6 cellular contexts compared by ENCODE assay signal in genomic region chr17:7221281-7222092, GRCh38.
DNase-seq lines count a peak whose midpoint lies in the region; ATAC-seq and TF ChIP-seq lines count a peak whose summit lies in the region.

No MANE protein-coding gene starts in this region.

- DNase-seq in brain microvascular endothelial cell (no peak), nephron progenitor cell (no peak), kidney glomerular epithelial cell (lab: John Stamatoyannopoulos, UW) (no peak)

- no peak for ATAC-seq in HG02981 (IDR thresholded peaks at IDR 0.05; ENCODE audit: unreplicated experiment)
- no peak for ATAC-seq in HG02642 (IDR thresholded peaks at IDR 0.05; ENCODE audit: poor library complexity, unreplicated experiment)

- peaks cover 51% of the 10 kb centered on the region for H3K4me1 Mint-ChIP-seq in nephron progenitor cell

- peaks cover 3% of the 10 kb centered on the region; the same call in 1 of the 2 replicates for H3K4me1 ChIP-seq in HEK293 (ENCODE audit: control insufficient read depth, insufficient read depth, low read length)

- H3K36me3 ChIP-seq in HEK293 (ENCODE audit: control insufficient read depth in 2 of 2, insufficient read depth in 1 of 2, low read length in 2 of 2), result peaks cover 20 to 55% of the 10 kb centered on the region in 2 experiments; a peak in 2 of 3 replicates
- peaks cover 44% of the 10 kb centered on the region for H3K36me3 ChIP-seq in brain microvascular endothelial cell (replicated peaks)

- TF ChIP-seq CTCF in HEK293 (tag by site-specific recombination; IDR thresholded peaks at IDR 0.05), result no peak
- TF ChIP-seq CTCF in brain microvascular endothelial cell (IDR thresholded peaks at IDR 0.05; ENCODE audit: low read depth, low read length, missing control alignments), result no peak
- no peak for TF ChIP-seq CTCF in nephron progenitor cell (IDR thresholded peaks at IDR 0.05)

- H3K4me3 ChIP-seq in HEK293 (ENCODE audit: low read depth, low read length), result no peak overlapping the region
- peak overlapping the region; percentile 78 for H3K4me3 ChIP-seq in brain microvascular endothelial cell (ENCODE audit: low read depth, low read length)

- POLR2A ChIA-PET in HEK293 (lab: Yijun Ruan, JAX), result interaction anchor here (0.5 to 9.8 kb wide), 19 partner anchors 7 to 936 kb away, joined by 3 to 284 read pairs (median 6); partner anchors contain the start of genes CTDNEP1, DVL2, ELP5 and GABARAP

- in situ Hi-C loops in brain microvascular endothelial cell (cut with HindIII; ENCODE audit: low pct_ligation_motif_present, low sequenced_read_pairs), result no loop called here

- H3K9me3 Mint-ChIP-seq in nephron progenitor cell, result no peaks in the 10 kb centered on the region

- no peaks in the 10 kb centered on the region for H3K9me3 ChIP-seq in HEK293 (ENCODE audit: control insufficient read depth, insufficient read depth, low read depth, low read length)

- no peaks in the 10 kb centered on the region for H3K27me3 Mint-ChIP-seq in nephron progenitor cell (ENCODE audit: low read depth, poor library complexity)

- CTCF ChIA-PET in HEK293 (lab: Yijun Ruan, JAX), result interaction anchor here (0.6 to 4.2 kb wide), 18 partner anchors 9 to 582 kb away, joined by 3 to 34 read pairs (median 6); partner anchors contain the start of genes DVL2, GABARAP, PHF23 and SLC2A4

- peak overlapping the region; percentile 49; the same call in 1 of the 2 replicates for H3K27ac ChIP-seq in HEK293 (ENCODE audit: extremely low read depth, low read depth, low read length)
- no peak overlapping the region for H3K27ac ChIP-seq in brain microvascular endothelial cell

- H3K27me3 ChIP-seq in brain microvascular endothelial cell (replicated peaks), result no peaks in the 10 kb centered on the region

- peak overlapping the region; percentile 54 for H3K27ac Mint-ChIP-seq in nephron progenitor cell

- peak overlapping the region; percentile 95 for H3K4me3 Mint-ChIP-seq in nephron progenitor cell

- peaks cover 9% of the 10 kb centered on the region for H3K36me3 Mint-ChIP-seq in nephron progenitor cell (ENCODE audit: low read depth)

TF ChIP-seq in HEK293, 187 proteins besides CTCF, POLR2A, EP300 and RAD21:
- peak; percentile 85 for TF ChIP-seq HIC1 (tag by site-specific recombination; IDR thresholded peaks at IDR 0.05)
- no peak for TF ChIP-seq AEBP2 (tag by site-specific recombination; IDR thresholded peaks at IDR 0.05; ENCODE audit: borderline replicate concordance)
- no peak for TF ChIP-seq ZNF133 (tag by site-specific recombination; IDR thresholded peaks at IDR 0.05)
